ENCODE assay signal across 12 cellular contexts in the genomic region with DNA sequence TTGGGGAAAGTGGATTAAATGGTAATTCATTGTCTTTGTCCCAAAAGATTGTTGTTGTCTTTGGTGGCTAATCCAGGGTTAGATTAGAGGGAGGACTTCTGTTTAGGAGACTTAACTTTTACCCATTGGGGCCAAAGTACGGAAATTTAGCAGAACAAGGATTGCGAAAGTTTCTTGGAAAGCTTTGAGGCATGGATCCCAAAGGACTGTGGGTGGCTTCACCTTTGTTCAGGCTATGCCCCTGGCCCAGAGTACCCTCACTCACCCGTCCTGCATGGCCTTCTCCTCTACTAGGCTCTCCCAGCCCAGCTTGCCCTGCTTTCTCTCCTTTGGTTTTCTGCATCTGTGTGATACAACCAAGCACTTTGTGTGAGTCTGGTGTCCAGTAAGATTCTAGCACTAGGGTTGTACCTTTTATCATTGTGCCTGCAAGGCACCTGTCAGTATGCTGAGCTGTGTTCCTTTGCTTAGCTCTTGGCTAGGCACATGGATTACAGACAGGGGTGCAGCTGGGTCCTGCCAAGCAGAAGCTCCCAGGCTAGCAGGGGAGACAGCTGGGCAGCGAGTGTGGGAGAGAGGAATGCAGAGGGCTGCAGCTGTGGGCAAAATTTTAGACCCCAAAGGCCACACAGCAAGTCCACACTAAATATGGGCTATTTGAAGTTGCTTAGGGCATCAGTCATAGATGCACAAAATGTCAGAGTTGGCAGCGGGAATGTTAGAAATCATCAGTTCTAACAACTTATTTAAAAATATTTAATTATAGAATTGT. TPM values are rescaled to one million over a fixed set of nuclear protein-coding genes. Genes with fewer than 3 reads are reported as not detected.
DNase-seq lines count a peak whose midpoint lies in the region; ATAC-seq, FAIRE-seq and TF ChIP-seq lines count a peak whose summit lies in the region.
"Had no signal": no experiment of that assay in that cellular context is flagged by ENCODE, and none has a peak within 500 bp of the region (broad histone marks: within the 10 kb centered on the region; RNA-seq: fewer than 3 reads in every experiment).

No MANE protein-coding gene starts in this region.

- CTCF ChIA-PET in activated naive CD4-positive, alpha-beta T cell treated with anti-CD3 and anti-CD28 coated beads, Interleukin-2, amount 10 ng/mL, durations not matched to agents 7 days and 5 days (lab: Charles Lee) = interaction anchor here (1.4 kb wide), 1 partner anchor 66 kb away, joined by 3 read pairs; no protein-coding TSS in a partner anchor
- CTCF ChIA-PET in K562 (lab: Yijun Ruan, JAX; ENCODE audit: low intra/inter-chr PET ratio) = no interaction called here

- H3K9ac ChIP-seq in K562 (ENCODE audit: insufficient read depth in 1 of 2, low read depth in 2 of 2, low read length in 2 of 2) = peak overlapping the region; percentile 83 to 98
- H3K9ac ChIP-seq: SK-N-SH had no signal

- peak overlapping the region; percentile 78 for H3K4me3 ChIP-seq in K562
- peak overlapping the region; percentile 79 to 99 for H3K4me3 ChIP-seq in muscle layer of duodenum (ENCODE audit: low read depth in 1 of 2, low read length in 2 of 2)
- peak overlapping the region in 3 of 4 donors; percentile 97 to 98 (median 97) for H3K4me3 ChIP-seq in transverse colon

- TF ChIP-seq CTCF in K562 (IDR thresholded peaks at IDR 0.05 in 2 of 3, conservative IDR thresholded peaks at IDR 0.05 in 1 of 3; ENCODE audit: insufficient read depth in 2 of 3, low read depth in 1 of 3, low read length in 3 of 3) (no peak), transverse colon (IDR thresholded peaks at IDR 0.05) (peak in 1 of 5 experiments; percentile 4), GM13977 (IDR thresholded peaks at IDR 0.05; ENCODE audit: extremely low read depth, insufficient read depth, missing control alignments) (no peak)

- DNase-seq in activated naive CD4-positive, alpha-beta T cell treated with anti-CD3 and anti-CD28 coated beads, Interleukin-2, amount 10 ng/mL, durations not matched to agents 7 days and 5 days = no peak
- DNase-seq in activated naive CD4-positive, alpha-beta T cell treated with anti-CD3 and anti-CD28 coated beads, Interleukin-2, amount 50 U/mL, for 72 hours (ENCODE audit: low spot score in 2 of 2) = no peak
- no peak for DNase-seq in K562 (ENCODE audit: extremely low read depth in 1 of 4, low spot score in 3 of 4)
- no peak for DNase-seq in transverse colon
- no peak for DNase-seq in mucosa of gallbladder (ENCODE audit: low spot score)
- DNase-seq in activated CD4-positive, alpha-beta T cell treated with anti-CD3 and anti-CD28 coated beads, Interleukin-2, amount 50 U/mL, for 48 hours = no peak
- no peak for DNase-seq in GM13977 (ENCODE audit: low spot score)
- DNase-seq: activated CD4-positive, alpha-beta T cell treated with anti-CD3 and anti-CD28 coated beads, Interleukin-2, amount 10 ng/mL, durations not matched to agents 24 days and 14 days; GOT3; SK-N-SH had no signal

- in situ Hi-C loops in K562 (cut with MboI) = no loop called here
- in situ Hi-C loops in transverse colon (cut with MboI; ENCODE audit: low pct_ligation_motif_present in 1 of 4, low pct_unique_long_range_greater_than_20kb in 1 of 4, low sequenced_read_pairs in 3 of 4) = no loop called here
- in situ Hi-C loops in GM13977 (cut with MboI; ENCODE audit: low pct_unique_long_range_greater_than_20kb, low sequenced_read_pairs, unreplicated experiment) = no loop called here

- peak overlapping the region; percentile 14 for H3K4me3 Mint-ChIP-seq in activated naive CD4-positive, alpha-beta T cell treated with anti-CD3 and anti-CD28 coated beads, Interleukin-2, amount 10 ng/mL, durations not matched to agents 7 days and 5 days

- H3K4me1 ChIP-seq in K562 (replicated peaks in 1 of 2; ENCODE audit: control insufficient read depth in 2 of 2, insufficient read depth in 2 of 2, low read length in 2 of 2) (peaks cover 16 to 32% of the 10 kb centered on the region in 2 experiments; a peak in 4 of 5 replicates), muscle layer of duodenum (ENCODE audit: control insufficient read depth in 1 of 2, insufficient read depth in 2 of 2, low read length in 2 of 2) (peaks cover 15 to 23% of the 10 kb centered on the region in 2 donors), transverse colon (peaks cover 6 to 46% (median 27%) of the 10 kb centered on the region in 4 donors)

- H3K4me1 Mint-ChIP-seq in activated naive CD4-positive, alpha-beta T cell treated with anti-CD3 and anti-CD28 coated beads, Interleukin-2, amount 10 ng/mL, durations not matched to agents 7 days and 5 days = peaks cover 7% of the 10 kb centered on the region

- H4K20me1 ChIP-seq in K562 (replicated peaks; ENCODE audit: control insufficient read depth, insufficient read depth, low read length) = peaks cover 26% of the 10 kb centered on the region

- no TSS peak for BruUV-seq in K562 (replicated peaks; lab: Mats Ljungman, UMichigan)

- POLR2A ChIA-PET in K562 (lab: Yijun Ruan, JAX) = interaction anchor here (1.1 to 2.5 kb wide), 5 partner anchors 8 to 65 kb away, joined by 3 to 20 read pairs (median 3); no protein-coding TSS in a partner anchor

- 61% methylated on average over 5 of the region's 5 CpGs for WGBS in K562 (ENCODE audit: insufficient coverage, low coverage, missing lambda C conversion rate)
- 76 to 77% methylated on average over 2 to 5 of the region's 5 CpGs for WGBS in transverse colon (ENCODE audit: low coverage in 1 of 2), 2 donors

- H2AFZ ChIP-seq in K562 (ENCODE audit: low read depth, low read length) = no peak overlapping the region

- intact Hi-C loops in K562 (cut with micrococcal nuclease) = loop anchor here (5.0 kb wide), 1 partner anchor 79 kb away; no protein-coding TSS in a partner anchor
- intact Hi-C loops in transverse colon (cut with DNase I; ENCODE audit: low total_unique reads) = loop anchor here (5.0 kb wide), 1 partner anchor 74 kb away; no protein-coding TSS in a partner anchor

- H3K27ac ChIP-seq in K562 (ENCODE audit: extremely low read depth, low read depth, low read length) = peak overlapping the region; percentile 82; the same call in 2 of the 3 replicates
- peak overlapping the region; percentile 94 for H3K27ac ChIP-seq in muscle layer of duodenum (ENCODE audit: low read length)
- H3K27ac ChIP-seq in transverse colon = peak overlapping the region; percentile 92 to 99 (median 96)

- ATAC-seq in activated naive CD4-positive, alpha-beta T cell treated with anti-CD3 and anti-CD28 coated beads, Interleukin-2, amount 50 U/mL, for 72 hours = no peak
- no peak for ATAC-seq in K562

- no peak for FAIRE-seq in K562 (lab: Jason Lieb, UNC)

- no peaks in the 10 kb centered on the region for H3K27me3 ChIP-seq in K562 (ENCODE audit: control insufficient read depth in 2 of 2, insufficient read depth in 2 of 2, low read length in 2 of 2)
- no peaks in the 10 kb centered on the region for H3K27me3 ChIP-seq in muscle layer of duodenum (ENCODE audit: low read depth, low read length)
- H3K27me3 ChIP-seq in transverse colon = no peaks in the 10 kb centered on the region
- H3K27me3 ChIP-seq: tibial artery had no signal

- H3K27me3 Mint-ChIP-seq in activated naive CD4-positive, alpha-beta T cell treated with anti-CD3 and anti-CD28 coated beads, Interleukin-2, amount 10 ng/mL, durations not matched to agents 7 days and 5 days = peaks cover 27% of the 10 kb centered on the region

- no peaks in the 10 kb centered on the region for H3K9me1 ChIP-seq in K562 (ENCODE audit: control insufficient read depth, insufficient read depth, low read length)

- no peak overlapping the region for H3K27ac Mint-ChIP-seq in activated naive CD4-positive, alpha-beta T cell treated with anti-CD3 and anti-CD28 coated beads, Interleukin-2, amount 10 ng/mL, durations not matched to agents 7 days and 5 days
- H3K27ac Mint-ChIP-seq in activated naive CD4-positive, alpha-beta T cell treated with anti-CD3 and anti-CD28 coated beads, Interleukin-2, amount 50 U/mL, for 72 hours = no peak overlapping the region
- H3K27ac Mint-ChIP-seq: activated CD4-positive, alpha-beta T cell treated with anti-CD3 and anti-CD28 coated beads, Interleukin-2, amount 10 ng/mL, durations not matched to agents 24 days and 14 days had no signal

- H3K9me3 ChIP-seq in K562 (replicated peaks; ENCODE audit: control insufficient read depth, insufficient read depth, low read depth, low read length) = no peaks in the 10 kb centered on the region
- no peaks in the 10 kb centered on the region for H3K9me3 ChIP-seq in muscle layer of duodenum (ENCODE audit: control insufficient read depth in 1 of 2, low read length in 2 of 2)
- no peaks in the 10 kb centered on the region for H3K9me3 ChIP-seq in transverse colon
- H3K9me3 ChIP-seq: SK-N-SH, tibial artery had no signal

- peak overlapping the region; percentile 70 for H3K4me2 ChIP-seq in K562 (ENCODE audit: insufficient read depth, low read length)
- H3K4me2 ChIP-seq: SK-N-SH had no signal

- TF ChIP-seq RAD21 in K562 (CRISPR knock-in tag; conservative IDR thresholded peaks at IDR 0.05 in 1 of 2, IDR thresholded peaks at IDR 0.05 in 1 of 2) = no peak

- no peaks in the 10 kb centered on the region for H3K9me3 Mint-ChIP-seq in activated naive CD4-positive, alpha-beta T cell treated with anti-CD3 and anti-CD28 coated beads, Interleukin-2, amount 10 ng/mL, durations not matched to agents 7 days and 5 days
- no peaks in the 10 kb centered on the region for H3K9me3 Mint-ChIP-seq in activated naive CD4-positive, alpha-beta T cell treated with anti-CD3 and anti-CD28 coated beads, Interleukin-2, amount 50 U/mL, for 72 hours
- H3K9me3 Mint-ChIP-seq: activated CD4-positive, alpha-beta T cell treated with anti-CD3 and anti-CD28 coated beads, Interleukin-2, amount 10 ng/mL, durations not matched to agents 24 days and 14 days had no signal

- H3K36me3 Mint-ChIP-seq in activated naive CD4-positive, alpha-beta T cell treated with anti-CD3 and anti-CD28 coated beads, Interleukin-2, amount 10 ng/mL, durations not matched to agents 7 days and 5 days = no peaks in the 10 kb centered on the region
- H3K36me3 Mint-ChIP-seq in activated naive CD4-positive, alpha-beta T cell treated with anti-CD3 and anti-CD28 coated beads, Interleukin-2, amount 50 U/mL, for 72 hours = no peaks in the 10 kb centered on the region

- TF ChIP-seq POLR2A in K562 (conservative IDR thresholded peaks at IDR 0.05) (no peak), transverse colon (IDR thresholded peaks at IDR 0.05) (no peak)

- peaks cover 85% of the 10 kb centered on the region for H3K79me2 ChIP-seq in K562 (ENCODE audit: control insufficient read depth, insufficient read depth, low read length)

- H3K36me3 ChIP-seq in K562 (ENCODE audit: control insufficient read depth, insufficient read depth, low read length) (peaks cover 40% of the 10 kb centered on the region; the same call in 2 of the 3 replicates), muscle layer of duodenum (ENCODE audit: control insufficient read depth in 1 of 2, insufficient read depth in 2 of 2, low read length in 2 of 2) (no peaks in the 10 kb centered on the region), transverse colon (no peaks in the 10 kb centered on the region)
- H3K36me3 ChIP-seq: tibial artery had no signal

- TF ChIP-seq EP300 in K562 (IDR thresholded peaks at IDR 0.05; ENCODE audit: low read length) (no peak), transverse colon (IDR thresholded peaks at IDR 0.05; ENCODE audit: low read depth) (no peak)

RNA-seq across cellular contexts. Expression of gene PPARGC1B, which starts 3.2 kb away (rescaled TPM):
- total RNA-seq in activated naive CD4-positive, alpha-beta T cell treated with anti-CD3 and anti-CD28 coated beads, Interleukin-2, amount 50 U/mL, for 72 hours = 1 to 10 TPM; 4.8 to 5.1 TPM
- 34.1 and 39.8 TPM in 2 replicates for total RNA-seq in K562 (2011; cell fraction: chromatin; rRNA removed; ENCODE audit: low replicate concordance)
- total RNA-seq in K562 (2011; cell fraction: nucleolus; rRNA removed) = 20.5 and 21.1 TPM in 2 replicates
- total RNA-seq in K562 (2011; cell fraction: nucleoplasm; rRNA removed) = 24.4 and 30.4 TPM in 2 replicates
- total RNA-seq in K562 (2014; rRNA removed) (8.6 and 10.9 TPM in 2 replicates), K562 (2014; rRNA removed; fragmentation: Illumina TruSeq; extraction: Trizol) (7.1 TPM in 2 replicates), K562 (2015; rRNA removed; fragmentation: Illumina TruSeq; extraction: Trizol) (7.3 and 8.1 TPM in 2 replicates), K562 (2021) (23.3 and 29.0 TPM in 2 replicates), transverse colon (100 to 1,000 TPM in 1 of 4 donors, 10 to 100 TPM in 3; 39.2 to 129 (median 58.3) TPM), mucosa of gallbladder (10.6 TPM)
- polyA plus RNA-seq in K562 (2011; rRNA removed) (2.8 and 3.0 TPM in 2 replicates), K562 (2014; fragmentation: Illumina TruSeq; extraction: Trizol) (11.6 and 11.7 TPM in 2 replicates), K562 (2014; fragmentation: Nextera tagmentation; extraction: Ambion mirVana) (1 to 10 TPM; 2.5 to 6.3 TPM), K562 (2014; rRNA removed) (8.7 and 8.8 TPM in 2 replicates)
- polyA plus RNA-seq in K562 (2011; cell fraction: cytosol; rRNA removed) = 2.2 and 2.6 TPM in 2 replicates
- 13.0 and 17.4 TPM in 2 replicates for polyA plus RNA-seq in K562 (2011; cell fraction: nucleus; rRNA removed)
- polyA plus RNA-seq in K562 (2012) = 6.4 and 8.1 TPM in 2 replicates
- 7.3 and 7.7 TPM in 2 replicates for polyA minus RNA-seq in K562 (2011; rRNA and poly(A)+ RNA removed)
- polyA minus RNA-seq in K562 (2011; cell fraction: cytosol; rRNA and poly(A)+ RNA removed) = 8.8 and 11.6 TPM in 2 replicates
- 9.4 and 10.8 TPM in 2 replicates for polyA minus RNA-seq in K562 (2011; cell fraction: nucleus; rRNA and poly(A)+ RNA removed)
